In genomic region chr5:115542076-115542475, GRCh38 we compare ENCODE assay signal across 8 cellular contexts. TPM values are rescaled to one million over a fixed set of nuclear protein-coding genes. Genes with fewer than 3 reads are reported as not detected.
DNase-seq lines count a peak whose midpoint lies in the region; ATAC-seq, FAIRE-seq and TF ChIP-seq lines count a peak whose summit lies in the region.

No MANE protein-coding gene starts in this region.

- peaks cover 0 to 8% (median 4%) of the 10 kb centered on the region in 8 donors for H3K9me3 Mint-ChIP-seq in CD4-positive, alpha-beta memory T cell

- peak overlapping the region; percentile 93 to 100 (median 95) for H3K4me3 Mint-ChIP-seq in CD4-positive, alpha-beta memory T cell

- no peaks in the 10 kb centered on the region for H3K27me3 ChIP-seq in CD4-positive, alpha-beta memory T cell (ENCODE audit: insufficient read depth, low read length)
- H3K27me3 ChIP-seq in neural cell (ENCODE audit: insufficient read depth, low read depth, low read length): no peaks in the 10 kb centered on the region

- FAIRE-seq in colon (lab: Jason Lieb, UNC): peak; percentile 47

- H3K36me3 ChIP-seq in CD4-positive, alpha-beta memory T cell (ENCODE audit: insufficient read depth, low read length): peaks cover 13% of the 10 kb centered on the region
- H3K36me3 ChIP-seq in neural cell (ENCODE audit: insufficient read depth, low read length): peaks cover 23% of the 10 kb centered on the region

- POLR2A ChIA-PET in CD4-positive, alpha-beta memory T cell (lab: Charles Lee; ENCODE audit: partially characterized antibody): no interaction called here

- H3K27ac Mint-ChIP-seq in CD4-positive, alpha-beta memory T cell: peak overlapping the region in 5 of 7 donors; percentile 5 to 98 (median 80)

- H3K27ac ChIP-seq in CD4-positive, alpha-beta memory T cell (ENCODE audit: low read depth, low read length): peak overlapping the region; percentile 7
- peak overlapping the region; percentile 8 for H3K27ac ChIP-seq in neural cell (ENCODE audit: low read length)

- CTCF ChIA-PET in CD4-positive, alpha-beta memory T cell (lab: Charles Lee; ENCODE audit: partially characterized antibody): interaction anchor here (0.6 to 2.1 kb wide), 3 partner anchors 31 to 297 kb away, joined by 3 to 13 read pairs (median 3); no protein-coding TSS in a partner anchor

- no peak for ATAC-seq in HG03025 (IDR thresholded peaks at IDR 0.05; ENCODE audit: low FRiP score, unreplicated experiment)

- TF ChIP-seq CTCF in LNCaP clone FGC (IDR thresholded peaks at IDR 0.05; ENCODE audit: control insufficient read depth, extremely low read depth, insufficient read depth) (no peak), neural cell (IDR thresholded peaks at IDR 0.05; ENCODE audit: poor library complexity, severe bottlenecking) (no peak)

- peak overlapping the region; percentile 35 for H3K9ac ChIP-seq in neural cell (ENCODE audit: low read length)

- peak overlapping the region; percentile 99 for H3K4me2 ChIP-seq in neural cell (ENCODE audit: low read length)

- H3K9me3 ChIP-seq in CD4-positive, alpha-beta memory T cell (ENCODE audit: control insufficient read depth in 1 of 2, low read length in 2 of 2): peaks cover 0 to 3% of the 10 kb centered on the region in 2 donors
- no peaks in the 10 kb centered on the region for H3K9me3 ChIP-seq in neural cell (ENCODE audit: low read length)

- peak overlapping the region in 1 of 2 donors; percentile 71 for H3K4me3 ChIP-seq in CD4-positive, alpha-beta memory T cell (ENCODE audit: low read length in 2 of 2)
- H3K4me3 ChIP-seq in LNCaP clone FGC (ENCODE audit: low read depth, low read length) (peak overlapping the region; percentile 64), neural cell (ENCODE audit: low read length) (peak overlapping the region; percentile 88)

- H3K79me2 ChIP-seq in neural cell (replicated peaks; ENCODE audit: insufficient read depth, low read length): peaks cover 69% of the 10 kb centered on the region

- intact Hi-C loops in CD4-positive, alpha-beta memory T cell (cut with micrococcal nuclease): no loop called here

- H3K4me1 ChIP-seq in CD4-positive, alpha-beta memory T cell (ENCODE audit: insufficient read depth, low read length): peaks cover 69% of the 10 kb centered on the region

- H2AFZ ChIP-seq in neural cell (ENCODE audit: low read depth, low read length): no peak overlapping the region

- no peaks in the 10 kb centered on the region for H3K9me2 ChIP-seq in neural cell (ENCODE audit: insufficient read depth, low read length)

- TF ChIP-seq EP300 in neural cell (conservative IDR thresholded peaks at IDR 0.05; ENCODE audit: poor library complexity, severe bottlenecking): no peak

- peaks cover 7% of the 10 kb centered on the region for H4K20me1 ChIP-seq in neural cell (ENCODE audit: insufficient read depth)

- H3K4me1 Mint-ChIP-seq in CD4-positive, alpha-beta memory T cell: peaks cover 49 to 80% (median 62%) of the 10 kb centered on the region in 4 donors

- no peak for TF ChIP-seq RAD21 in neural cell (conservative IDR thresholded peaks at IDR 0.05)

- H3F3A ChIP-seq in neural cell (ENCODE audit: insufficient read depth, low read length, poor library complexity, severe bottlenecking): no peaks in the 10 kb centered on the region

- peaks cover 42 to 68% of the 10 kb centered on the region in 2 donors for H3K36me3 Mint-ChIP-seq in CD4-positive, alpha-beta memory T cell

- DNase-seq in CD4-positive, alpha-beta memory T cell: no peak
- no peak for DNase-seq in LNCaP clone FGC (ENCODE audit: low read depth)
- DNase-seq in AML-193 (lab: John Stamatoyannopoulos, UW): no peak
- DNase-seq in stimulated activated naive CD4-positive, alpha-beta T cell treated with Interleukin-2 at 50 U/mL for 16 hours (lab: John Stamatoyannopoulos, UW): no peak
- DNase-seq in stimulated activated CD4-positive, alpha-beta T cell treated with anti-CD3 and anti-CD28 coated beads, Interleukin-4, amount 100 ng/mL, for 1 hour: no peak

- no peaks in the 10 kb centered on the region for H3K27me3 Mint-ChIP-seq in CD4-positive, alpha-beta memory T cell

TF ChIP-seq in neural cell, 6 proteins besides CTCF, POLR2A, EP300 and RAD21:
- TF ChIP-seq TAF1 (IDR thresholded peaks at IDR 0.05; ENCODE audit: low read depth) (no peak), MXI1 (conservative IDR thresholded peaks at IDR 0.05; ENCODE audit: poor library complexity, severe bottlenecking) (no peak), REST (IDR thresholded peaks at IDR 0.05; ENCODE audit: borderline replicate concordance) (no peak)

RNA-seq across cellular contexts. Expression of gene FEM1C, which starts 2.5 kb away (rescaled TPM):
- total RNA-seq in CD4-positive, alpha-beta memory T cell: 10 to 100 TPM; 17.4 to 19.7 TPM
- 1 to 10 TPM; 2.3 to 3.8 TPM for polyA plus RNA-seq in CD4-positive, alpha-beta memory T cell
- polyA plus RNA-seq in neural cell: 15.1 and 16.4 TPM in 2 replicates
- 54.5 and 63.6 TPM in 2 replicates for polyA minus RNA-seq in neural cell
